ENCODE assay signal across 24 cellular contexts in the genomic region with DNA sequence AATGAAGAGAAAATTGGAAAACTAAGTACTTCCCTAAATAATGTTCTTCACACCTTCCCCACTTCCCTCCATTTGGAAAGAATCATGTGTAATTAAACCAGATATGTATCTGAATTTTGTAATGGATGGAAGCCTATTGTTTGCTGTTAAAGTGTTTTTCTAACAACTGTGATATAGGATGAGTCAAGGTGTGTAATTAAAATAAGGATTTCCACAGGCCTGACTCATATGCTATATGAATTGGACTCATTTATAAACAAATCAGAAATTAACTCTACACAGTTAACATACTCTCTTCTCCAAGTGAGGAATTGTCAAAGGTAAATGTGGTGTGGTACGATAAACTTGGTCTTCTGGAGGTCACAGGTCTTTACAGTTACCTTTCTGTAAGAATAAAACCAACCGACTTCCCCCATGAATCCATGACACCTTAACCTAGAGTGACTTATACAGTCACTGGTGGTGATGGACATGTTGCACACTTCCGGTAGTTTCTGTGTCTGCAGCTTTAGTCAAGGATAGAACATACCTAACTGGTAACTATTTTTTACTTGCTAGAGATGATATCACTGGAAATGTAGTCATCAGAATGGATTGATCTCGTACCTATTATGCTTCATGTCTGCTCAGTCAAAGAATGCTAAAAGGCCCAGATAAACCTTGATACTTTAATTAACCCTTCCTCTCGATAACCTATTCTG. TPM values are rescaled to one million over a fixed set of nuclear protein-coding genes. Genes with fewer than 3 reads are reported as not detected.
DNase-seq lines count a peak whose midpoint lies in the region; ATAC-seq, FAIRE-seq and TF ChIP-seq lines count a peak whose summit lies in the region.
"Had no signal": no experiment of that assay in that cellular context is flagged by ENCODE, and none has a peak within 500 bp of the region (broad histone marks: within the 10 kb centered on the region; RNA-seq: fewer than 3 reads in every experiment).

No MANE protein-coding gene starts in this region.

- FAIRE-seq in bronchial epithelial cell (lab: Jason Lieb, UNC): no peak
- peak; percentile 88 for FAIRE-seq in keratinocyte (lab: Jason Lieb, UNC)
- FAIRE-seq: GM12878 had no signal

- CTCF ChIA-PET in HEK293T (lab: Yijun Ruan, JAX): interaction anchor here (0.6 kb wide), 1 partner anchor 172 kb away, joined by 4 read pairs; no protein-coding TSS in a partner anchor

- no peak overlapping the region for H3K4me2 ChIP-seq in keratinocyte (ENCODE audit: control insufficient read depth, extremely low read depth, insufficient read depth, low read depth, low read length)
- H3K4me2 ChIP-seq: BLaER1 had no signal

- POLR2A ChIA-PET in HEK293T (lab: Yijun Ruan, JAX): no interaction called here

- H2AFZ ChIP-seq in keratinocyte (ENCODE audit: control insufficient read depth, low read length): no peak overlapping the region
- H2AFZ ChIP-seq: GM23248 had no signal

- H3K36me3 ChIP-seq in bronchial epithelial cell (ENCODE audit: control insufficient read depth, insufficient read depth, low read length) (peaks cover 3% of the 10 kb centered on the region), keratinocyte (ENCODE audit: control insufficient read depth in 2 of 2, extremely low read depth in 1 of 2, insufficient read depth in 2 of 2, low read length in 2 of 2) (peaks cover 17 to 49% of the 10 kb centered on the region in 2 experiments)
- H3K36me3 ChIP-seq: BLaER1, HAP-1 had no signal

- H3K27ac ChIP-seq in keratinocyte (ENCODE audit: control insufficient read depth, insufficient read depth, low read length): peak overlapping the region; percentile 73
- H3K27ac ChIP-seq: BLaER1, GM23248 had no signal

- H3K9me3 ChIP-seq in keratinocyte (ENCODE audit: control insufficient read depth, low read depth, low read length): no peaks in the 10 kb centered on the region
- H3K9me3 ChIP-seq: BLaER1, HAP-1 had no signal

- dilution Hi-C loops in keratinocyte (cut with MboI; ENCODE audit: extremely low pct_ligation_motif_present, low sequenced_read_pairs): no loop called here

- H3K4me1 ChIP-seq in keratinocyte (ENCODE audit: control insufficient read depth, extremely low read depth, insufficient read depth, low read length): peaks cover 34% of the 10 kb centered on the region
- H3K4me1 ChIP-seq: HAP-1 had no signal

- H3K27me3 ChIP-seq in bronchial epithelial cell (ENCODE audit: control insufficient read depth, insufficient read depth, low read length) (no peaks in the 10 kb centered on the region), keratinocyte (ENCODE audit: control insufficient read depth, extremely low read depth, insufficient read depth, low read length) (no peaks in the 10 kb centered on the region)
- H3K27me3 ChIP-seq: BLaER1 had no signal

- DNase-seq in HEK293T (ENCODE audit: extremely low spot score) (no peak), RKO (ENCODE audit: low spot score) (peak; percentile 15), bronchial epithelial cell (ENCODE audit: low read depth) (peak; percentile 82), keratinocyte (ENCODE audit: low read depth, low spot score) (no peak), epidermal melanocyte (ENCODE audit: insufficient read length, low spot score) (no peak)
- DNase-seq in activated CD4-positive, alpha-beta T cell treated with anti-CD3 and anti-CD28 coated beads for 48 hours: no peak
- DNase-seq: 8988T; Calu3; CD8-positive, alpha-beta T cell; DMS53; DND-41; EL; GM23248; IMR-90 had no signal

- no peak for ATAC-seq in GM19324 (IDR thresholded peaks at IDR 0.05; ENCODE audit: low FRiP score, unreplicated experiment)
- ATAC-seq: CD8-positive, alpha-beta T cell; GM12878 had no signal

- H4K20me1 ChIP-seq in keratinocyte (ENCODE audit: control insufficient read depth, extremely low read depth, insufficient read depth, low read length): peaks cover 3% of the 10 kb centered on the region
- H4K20me1 ChIP-seq: BLaER1 had no signal

- H3K9me1 ChIP-seq in keratinocyte (ENCODE audit: control insufficient read depth, extremely low read depth, insufficient read depth, low read length): no peaks in the 10 kb centered on the region

- TF ChIP-seq CTCF in bronchial epithelial cell (IDR thresholded peaks at IDR 0.05; ENCODE audit: insufficient read depth, low read length, severe bottlenecking): no peak
- TF ChIP-seq CTCF in keratinocyte (optimal IDR thresholded peaks at IDR 0.05 in 1 of 3, IDR thresholded peaks at IDR 0.05 in 1 of 3, conservative IDR thresholded peaks at IDR 0.05 in 1 of 3; ENCODE audit: extremely low read depth in 1 of 3, insufficient read depth in 2 of 3, low read length in 3 of 3): no peak

- H3K9ac ChIP-seq in keratinocyte (ENCODE audit: control insufficient read depth, extremely low read depth, insufficient read depth, low read length): peak overlapping the region; percentile 24
- H3K9ac ChIP-seq: BLaER1, GM23248 had no signal

- H3K79me2 ChIP-seq in keratinocyte (ENCODE audit: control insufficient read depth, insufficient read depth, low read length): peaks cover 37% of the 10 kb centered on the region

- no peak overlapping the region for H3K4me3 ChIP-seq in bronchial epithelial cell (ENCODE audit: low read depth, low read length)
- H3K4me3 ChIP-seq in keratinocyte (ENCODE audit: control insufficient read depth in 2 of 3, extremely low read depth in 1 of 3, insufficient read depth in 2 of 3, low read depth in 1 of 3, low read length in 3 of 3): no peak overlapping the region
- H3K4me3 ChIP-seq: BLaER1, GM12878, GM23248, HAP-1 had no signal

TF ChIP-seq in HEK293T, 16 proteins besides CTCF, POLR2A, EP300 and RAD21:
- TF ChIP-seq L3MBTL2 (conservative IDR thresholded peaks at IDR 0.05): 0 out of 2 replicates have a peak, but pooled peaks have one; percentile 28
- TF ChIP-seq, protein P1, sequence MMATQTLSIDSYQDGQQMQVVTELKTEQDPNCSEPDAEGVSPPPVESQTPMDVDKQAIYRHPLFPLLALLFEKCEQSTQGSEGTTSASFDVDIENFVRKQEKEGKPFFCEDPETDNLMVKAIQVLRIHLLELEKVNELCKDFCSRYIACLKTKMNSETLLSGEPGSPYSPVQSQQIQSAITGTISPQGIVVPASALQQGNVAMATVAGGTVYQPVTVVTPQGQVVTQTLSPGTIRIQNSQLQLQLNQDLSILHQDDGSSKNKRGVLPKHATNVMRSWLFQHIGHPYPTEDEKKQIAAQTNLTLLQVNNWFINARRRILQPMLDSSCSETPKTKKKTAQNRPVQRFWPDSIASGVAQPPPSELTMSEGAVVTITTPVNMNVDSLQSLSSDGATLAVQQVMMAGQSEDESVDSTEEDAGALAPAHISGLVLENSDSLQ (IDR thresholded peaks at IDR 0.05): no peak

RNA-seq across cellular contexts. Expression of gene PNLIPRP3, which starts 12.8 kb away (rescaled TPM):
- 53.2 and 67.8 TPM in 2 replicates for total RNA-seq in bronchial epithelial cell
- 64.5 to 120 TPM (median 117 TPM) in 3 replicates for polyA plus RNA-seq in keratinocyte
- polyA plus RNA-seq in keratinocyte (2011; ENCODE audit: low read depth): 107 TPM
- 33.8 and 60.8 TPM in 2 replicates for polyA plus RNA-seq in keratinocyte (2011; cell fraction: cytosol; rRNA removed)
- polyA plus RNA-seq in keratinocyte (2011; cell fraction: nucleus; rRNA removed): 154 and 190 TPM in 2 replicates
- 54.9 and 152 TPM in 2 replicates for polyA plus RNA-seq in keratinocyte (2012; ENCODE audit: low replicate concordance)
- polyA minus RNA-seq in keratinocyte: 8.3 to 45.4 TPM (median 41.8 TPM) in 3 replicates
- polyA minus RNA-seq in keratinocyte (2011; cell fraction: cytosol; rRNA and poly(A)+ RNA removed): 26.1 TPM
- polyA minus RNA-seq in keratinocyte (2011; cell fraction: nucleus; rRNA and poly(A)+ RNA removed): 87.7 and 152 TPM in 2 replicates
- total RNA-seq: A673; Calu3; CD8-positive, alpha-beta T cell; G401; GM12878; GM23248; H4; HT-29; IMR-90 had no signal
- polyA plus RNA-seq: AG04450, CD14-positive monocyte, GM23248, IMR-90 had no signal

Comparison
In these comparisons a context has a peak if more than half of its experiments do, and no peak if none do; other contexts are left out.
1. DNase-seq: peak in RKO (single experiment) and bronchial epithelial cell (single experiment); none in HEK293T (single experiment), keratinocyte (single experiment), epidermal melanocyte (single experiment) and activated CD4-positive, alpha-beta T cell treated with anti-CD3 and anti-CD28 coated beads for 48 hours (single experiment).